27 cellular contexts compared by ENCODE assay signal in the genomic region with DNA sequence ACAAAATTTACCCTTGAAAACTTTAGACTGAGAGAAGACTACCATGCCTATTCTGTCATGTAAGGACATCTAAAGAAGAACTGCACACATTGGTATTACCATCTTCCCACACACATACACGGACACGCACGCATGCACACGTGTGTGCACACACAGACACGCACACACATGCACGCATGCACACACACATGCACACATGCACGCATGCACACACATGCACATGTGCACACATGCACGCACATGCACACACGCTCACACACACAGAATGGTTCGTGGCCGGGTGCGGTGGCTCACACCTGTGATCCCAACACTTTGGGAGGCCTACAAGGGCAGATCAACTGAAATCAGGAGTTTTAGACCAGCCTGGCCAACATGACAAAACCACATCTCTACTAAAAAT.
"Had no signal": no experiment of that assay in that cellular context is flagged by ENCODE, and none has a peak within 500 bp of the region (broad histone marks: within the 10 kb centered on the region; RNA-seq: fewer than 3 reads in every experiment).

No MANE protein-coding gene starts in this region.

- H3K4me1 Mint-ChIP-seq: endodermal cell, mesothelial cell of epicardium had no signal

- ATAC-seq: effector memory CD8-positive, alpha-beta T cell; esophagus mucosa; gastrocnemius medialis; heart right ventricle; left cardiac atrium; left lung; left ventricle myocardium superior; lower lobe of right lung; mucosa of descending colon had no signal

- H3K4me1 ChIP-seq: colonic mucosa, esophagus squamous epithelium, gastrocnemius medialis, heart right ventricle, left lung, lower lobe of right lung had no signal

- DNase-seq: colonic mucosa; cortex of kidney; effector CD8-positive, alpha-beta T cell; effector memory CD8-positive, alpha-beta T cell; endodermal cell; erythroblast; esophagus squamous epithelium; foreskin fibroblast; foreskin melanocyte; gastrocnemius medialis; glutamatergic neuron; head of caudate nucleus; heart right ventricle; hippocampal formation; left cardiac atrium; left lung; left ventricle myocardium superior; lower lobe of right lung; mesenchymal stem cell; mucosa of descending colon had no signal

- H3K27me3 ChIP-seq: colonic mucosa, esophagus squamous epithelium, gastrocnemius medialis, heart right ventricle, left lung had no signal

- H3K36me3 ChIP-seq: colonic mucosa, esophagus squamous epithelium, gastrocnemius medialis, heart right ventricle, left lung, lower lobe of right lung had no signal

- H3K4me3 ChIP-seq: colonic mucosa, esophagus squamous epithelium, gastrocnemius medialis, heart right ventricle, left lung, lower lobe of right lung, mucosa of descending colon had no signal

- H3K9me3 ChIP-seq: colonic mucosa, esophagus squamous epithelium, gastrocnemius medialis, heart right ventricle, left lung, lower lobe of right lung, mucosa of descending colon had no signal

- H3K4me3 Mint-ChIP-seq: dendritic cell treated with granulocyte-macrophage colony-stimulating factor and Interleukin-4, amounts not matched to agents 40 ng/mL and 50 ng/mL, for 4 days; effector memory CD8-positive, alpha-beta T cell; endodermal cell; mesothelial cell of epicardium had no signal

- H3K27ac Mint-ChIP-seq: dendritic cell treated with granulocyte-macrophage colony-stimulating factor and Interleukin-4, amounts not matched to agents 40 ng/mL and 50 ng/mL, for 4 days; effector memory CD8-positive, alpha-beta T cell; endodermal cell; mesothelial cell of epicardium had no signal

- H3K27me3 Mint-ChIP-seq: effector memory CD8-positive, alpha-beta T cell had no signal

- H3K9me3 Mint-ChIP-seq: dendritic cell treated with granulocyte-macrophage colony-stimulating factor and Interleukin-4, amounts not matched to agents 40 ng/mL and 50 ng/mL, for 4 days; endodermal cell had no signal

- H3K36me3 Mint-ChIP-seq: mesothelial cell of epicardium had no signal

- FAIRE-seq: endometrium, islet of Langerhans, keratinocyte had no signal

- H3K27ac ChIP-seq: colonic mucosa, epithelial cell of prostate, esophagus squamous epithelium, gastrocnemius medialis, heart right ventricle, left lung, lower lobe of right lung had no signal
